9 cellular contexts compared by ENCODE assay signal in genomic region chr14:92759300-92759678, GRCh38. TPM values are rescaled to one million over a fixed set of nuclear protein-coding genes. Genes with fewer than 3 reads are reported as not detected.
DNase-seq lines count a peak whose midpoint lies in the region; ATAC-seq and TF ChIP-seq lines count a peak whose summit lies in the region.
"Had no signal": no experiment of that assay in that cellular context is flagged by ENCODE, and none has a peak within 500 bp of the region (broad histone marks: within the 10 kb centered on the region; RNA-seq: fewer than 3 reads in every experiment).

No MANE protein-coding gene starts in this region.

- H3K27ac Mint-ChIP-seq in activated CD4-positive, alpha-beta T cell treated with anti-CD3 and anti-CD28 coated beads for 36 hours: no peak overlapping the region
- H3K27ac Mint-ChIP-seq in activated CD8-positive, alpha-beta T cell treated with anti-CD3 and anti-CD28 coated beads, Interleukin-2, amount 10 ng/mL, durations not matched to agents 7 days and 5 days: no peak overlapping the region
- H3K27ac Mint-ChIP-seq: B cell had no signal

- intact Hi-C loops in activated CD4-positive, alpha-beta T cell treated with anti-CD3 and anti-CD28 coated beads for 36 hours (cut with DNase I, micrococcal nuclease): no loop called here

- H3K4me3 Mint-ChIP-seq in activated CD4-positive, alpha-beta T cell treated with anti-CD3 and anti-CD28 coated beads for 36 hours: no peak overlapping the region
- H3K4me3 Mint-ChIP-seq in activated CD8-positive, alpha-beta T cell treated with anti-CD3 and anti-CD28 coated beads, Interleukin-2, amount 10 ng/mL, durations not matched to agents 7 days and 5 days: no peak overlapping the region
- H3K4me3 Mint-ChIP-seq: B cell had no signal

- ATAC-seq in activated CD4-positive, alpha-beta T cell treated with anti-CD3 and anti-CD28 coated beads for 36 hours: no peak
- ATAC-seq in activated CD8-positive, alpha-beta T cell treated with anti-CD3 and anti-CD28 coated beads, Interleukin-2, amount 10 ng/mL, durations not matched to agents 7 days and 5 days: peak; percentile 47
- ATAC-seq in HG03139 (IDR thresholded peaks at IDR 0.05; ENCODE audit: unreplicated experiment): no peak

- CTCF ChIA-PET in activated CD4-positive, alpha-beta T cell treated with anti-CD3 and anti-CD28 coated beads for 36 hours (lab: Charles Lee): no interaction called here
- CTCF ChIA-PET in activated CD8-positive, alpha-beta T cell treated with anti-CD3 and anti-CD28 coated beads, Interleukin-2, amount 10 ng/mL, durations not matched to agents 7 days and 5 days (lab: Charles Lee): interaction anchor here (1.1 to 1.3 kb wide), 2 partner anchors 8 to 21 kb away, joined by 3 to 4 read pairs; no protein-coding TSS in a partner anchor

- peaks cover 20% of the 10 kb centered on the region for H3K4me1 Mint-ChIP-seq in activated CD4-positive, alpha-beta T cell treated with anti-CD3 and anti-CD28 coated beads for 36 hours
- H3K4me1 Mint-ChIP-seq in activated CD8-positive, alpha-beta T cell treated with anti-CD3 and anti-CD28 coated beads, Interleukin-2, amount 10 ng/mL, durations not matched to agents 7 days and 5 days (ENCODE audit: low read depth): peaks cover 26% of the 10 kb centered on the region

- no peak for TF ChIP-seq CTCF in GM10266 (IDR thresholded peaks at IDR 0.05; ENCODE audit: control insufficient read depth, insufficient read depth, low read depth, missing control alignments)

- no peaks in the 10 kb centered on the region for H3K9me3 Mint-ChIP-seq in activated CD4-positive, alpha-beta T cell treated with anti-CD3 and anti-CD28 coated beads for 36 hours (ENCODE audit: low read depth)
- H3K9me3 Mint-ChIP-seq in activated CD8-positive, alpha-beta T cell treated with anti-CD3 and anti-CD28 coated beads, Interleukin-2, amount 10 ng/mL, durations not matched to agents 7 days and 5 days (ENCODE audit: insufficient read depth): no peaks in the 10 kb centered on the region

- H3K27me3 Mint-ChIP-seq in activated CD4-positive, alpha-beta T cell treated with anti-CD3 and anti-CD28 coated beads for 36 hours: peaks cover 3% of the 10 kb centered on the region
- peaks cover 17% of the 10 kb centered on the region for H3K27me3 Mint-ChIP-seq in activated CD8-positive, alpha-beta T cell treated with anti-CD3 and anti-CD28 coated beads, Interleukin-2, amount 10 ng/mL, durations not matched to agents 7 days and 5 days (ENCODE audit: low read depth)
- H3K27me3 Mint-ChIP-seq: B cell had no signal

- no peaks in the 10 kb centered on the region for H3K36me3 Mint-ChIP-seq in activated CD4-positive, alpha-beta T cell treated with anti-CD3 and anti-CD28 coated beads for 36 hours (ENCODE audit: low read depth)
- H3K36me3 Mint-ChIP-seq in activated CD8-positive, alpha-beta T cell treated with anti-CD3 and anti-CD28 coated beads, Interleukin-2, amount 10 ng/mL, durations not matched to agents 7 days and 5 days (ENCODE audit: low read depth): no peaks in the 10 kb centered on the region

- POLR2A ChIA-PET in activated CD4-positive, alpha-beta T cell treated with anti-CD3 and anti-CD28 coated beads for 36 hours (lab: Charles Lee): no interaction called here
- POLR2A ChIA-PET in activated CD8-positive, alpha-beta T cell treated with anti-CD3 and anti-CD28 coated beads, Interleukin-2, amount 10 ng/mL, durations not matched to agents 7 days and 5 days (lab: Charles Lee): interaction anchor here (0.6 to 1.1 kb wide), 2 partner anchors 9 to 21 kb away, joined by 3 to 4 read pairs; no protein-coding TSS in a partner anchor

- peak; percentile 54 for DNase-seq in activated CD4-positive, alpha-beta T cell treated with anti-CD3 and anti-CD28 coated beads for 36 hours
- no peak for DNase-seq in activated CD4-positive, alpha-beta T cell treated with anti-CD3 and anti-CD28 coated beads, Interleukin-2, amount 50 U/mL, for 1 hour
- peak; percentile 70 for DNase-seq in NCI-H146 (lab: John Stamatoyannopoulos, UW)
- peak; percentile 36 for DNase-seq in activated CD8-positive, alpha-beta T cell treated with anti-CD3 and anti-CD28 coated beads, Interleukin-2, amount 10 ng/mL, durations not matched to agents 7 days and 5 days
- peak; percentile 5 for DNase-seq in pulmonary artery endothelial cell (ENCODE audit: low read depth, low spot score)
- DNase-seq in GF-D8 (lab: John Stamatoyannopoulos, UW): no peak
- DNase-seq in GM10266 (ENCODE audit: extremely low spot score): no peak

RNA-seq across cellular contexts. Expression of gene LGMN, which starts 10.9 kb away (rescaled TPM):
- total RNA-seq in activated CD4-positive, alpha-beta T cell treated with anti-CD3 and anti-CD28 coated beads for 36 hours: 1 to 10 TPM; 3.2 to 5.6 TPM
- under 1 TPM; 0.73 to 0.76 TPM for total RNA-seq in activated CD8-positive, alpha-beta T cell treated with anti-CD3 and anti-CD28 coated beads, Interleukin-2, amount 10 ng/mL, durations not matched to agents 7 days and 5 days
- 59.6 and 74.0 TPM in 2 replicates for total RNA-seq in pulmonary artery endothelial cell

RNA-seq across cellular contexts. Expression of gene GOLGA5, which starts 34.8 kb away (rescaled TPM):
- total RNA-seq in activated CD4-positive, alpha-beta T cell treated with anti-CD3 and anti-CD28 coated beads for 36 hours: 10 to 100 TPM; 20.3 to 23.5 TPM
- 10 to 100 TPM; 15.8 to 16.1 TPM for total RNA-seq in activated CD8-positive, alpha-beta T cell treated with anti-CD3 and anti-CD28 coated beads, Interleukin-2, amount 10 ng/mL, durations not matched to agents 7 days and 5 days
- 33.7 TPM in 2 replicates for total RNA-seq in pulmonary artery endothelial cell

Comparison
In these comparisons a context has a peak if more than half of its experiments do, and no peak if none do; other contexts are left out.
1. DNase-seq: peak in activated CD4-positive, alpha-beta T cell treated with anti-CD3 and anti-CD28 coated beads for 36 hours (single experiment), NCI-H146 (single experiment), activated CD8-positive, alpha-beta T cell treated with anti-CD3 and anti-CD28 coated beads, Interleukin-2, amount 10 ng/mL, durations not matched to agents 7 days and 5 days (single experiment) and pulmonary artery endothelial cell (single experiment); none in activated CD4-positive, alpha-beta T cell treated with anti-CD3 and anti-CD28 coated beads, Interleukin-2, amount 50 U/mL, for 1 hour (single experiment), GF-D8 (single experiment) and GM10266 (single experiment).